Comparison of ENCODE assay signal across 9 cellular contexts in the genomic region with DNA sequence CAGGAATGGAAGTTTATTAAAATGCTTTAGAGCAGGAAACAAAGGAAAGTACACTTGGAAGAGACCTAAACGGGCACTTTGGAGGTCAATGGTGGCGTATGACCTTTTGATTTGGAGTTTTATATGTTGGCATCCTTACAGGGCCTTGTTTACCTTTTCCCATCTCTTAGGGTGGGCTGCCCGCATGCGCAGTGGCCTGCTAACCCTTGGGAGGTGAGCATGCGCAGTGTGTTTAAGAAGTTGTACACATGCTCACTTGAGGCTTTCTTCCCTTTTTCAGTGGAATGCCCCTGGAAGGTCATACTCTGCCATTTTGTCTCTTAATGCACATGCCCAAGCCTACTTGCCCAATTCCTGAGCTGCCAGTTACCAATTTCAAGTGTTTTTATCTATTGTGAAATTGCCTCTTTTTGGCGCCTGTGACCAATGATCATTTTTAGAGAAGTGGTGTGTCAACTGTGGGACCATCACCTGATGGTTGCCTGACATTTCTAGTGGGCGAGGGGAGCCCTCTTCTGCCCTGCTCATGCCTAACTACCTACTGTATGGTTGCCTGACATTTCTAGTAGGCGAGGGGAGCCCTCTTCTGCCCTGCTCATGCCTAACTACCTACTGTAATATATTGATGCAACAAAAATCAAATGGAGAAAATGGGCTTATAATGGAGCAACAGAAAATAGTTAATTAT.
A peak's percentile ranks its signal among the peaks of the same experiment; 100 is the strongest.
DNase-seq lines count a peak whose midpoint lies in the region; ATAC-seq and TF ChIP-seq lines count a peak whose summit lies in the region.
"Had no signal": no experiment of that assay in that cellular context is flagged by ENCODE, and none has a peak within 500 bp of the region (broad histone marks: within the 10 kb centered on the region; RNA-seq: fewer than 3 reads in every experiment).

No MANE protein-coding gene starts in this region.

- H3K4me3 Mint-ChIP-seq in GM23338, result no peak overlapping the region

- H3K27ac ChIP-seq in GM23338 (ENCODE audit: low read depth), result no peak overlapping the region
- peak overlapping the region; percentile 83; the same call in 1 of the 2 replicates for H3K27ac ChIP-seq in SJCRH30
- no peak overlapping the region for H3K27ac ChIP-seq in hepatocyte

- H3K4me3 ChIP-seq in GM23338 (no peak overlapping the region), SJCRH30 (no peak overlapping the region), hepatocyte (no peak overlapping the region)

- DNase-seq in AG08395 (ENCODE audit: low spot score) (peak; percentile 6), GM23338 (ENCODE audit: low spot score) (peak; percentile 44), SJCRH30 (peak; percentile 40 to 60), hepatocyte (ENCODE audit: low spot score) (no peak)

- H3K27me3 Mint-ChIP-seq in GM23338 (ENCODE audit: insufficient read depth, low read depth, poor library complexity), result peaks cover 2% of the 10 kb centered on the region

- H4K20me1 ChIP-seq in GM23338 (replicated peaks; ENCODE audit: insufficient read depth), result no peaks in the 10 kb centered on the region
- H4K20me1 ChIP-seq in hepatocyte (ENCODE audit: insufficient read depth, poor library complexity, severe bottlenecking), result no peaks in the 10 kb centered on the region

- H3F3A ChIP-seq in GM23338 (replicated peaks; ENCODE audit: low read depth), result no peaks in the 10 kb centered on the region

- H3K4me1 ChIP-seq in GM23338 (ENCODE audit: insufficient read depth) (peaks cover 7% of the 10 kb centered on the region; the same call in 1 of the 2 replicates), SJCRH30 (peaks cover 28% of the 10 kb centered on the region), hepatocyte (ENCODE audit: insufficient read depth) (no peaks in the 10 kb centered on the region)

- H3K27me3 ChIP-seq in GM23338 (ENCODE audit: insufficient read depth), result no peaks in the 10 kb centered on the region
- no peaks in the 10 kb centered on the region for H3K27me3 ChIP-seq in SJCRH30
- H3K27me3 ChIP-seq in hepatocyte, result no peaks in the 10 kb centered on the region

- H3K4me2 ChIP-seq in GM23338, result no peak overlapping the region
- H3K4me2 ChIP-seq in hepatocyte, result no peak overlapping the region

- no peak overlapping the region for H3K27ac Mint-ChIP-seq in GM23338

- ATAC-seq in GM23338 (peak; percentile 98), HG03460 (IDR thresholded peaks at IDR 0.05; ENCODE audit: unreplicated experiment) (no peak), esophagus mucosa (no peak), HG02885 (IDR thresholded peaks at IDR 0.05; ENCODE audit: poor library complexity, unreplicated experiment) (no peak), GM18519 (IDR thresholded peaks at IDR 0.05; ENCODE audit: low FRiP score, unreplicated experiment) (no peak)
- ATAC-seq: activated CD4-positive, CD25-positive, alpha-beta regulatory T cell treated with anti-CD3 and anti-CD28 coated beads, Interleukin-2, amount 50 U/mL, for 24 hours had no signal

- no peaks in the 10 kb centered on the region for H3K9me3 Mint-ChIP-seq in GM23338

- TF ChIP-seq CTCF in GM23338 (conservative IDR thresholded peaks at IDR 0.05; ENCODE audit: low read depth in 2 of 2) (peak; percentile 50 to 95), hepatocyte (IDR thresholded peaks at IDR 0.05; ENCODE audit: poor library complexity) (peak; percentile 29)

- peaks cover 16% of the 10 kb centered on the region; the same call in 2 of the 3 replicates for H3K4me1 Mint-ChIP-seq in GM23338

- H3K36me3 ChIP-seq in GM23338 (ENCODE audit: insufficient read depth) (no peaks in the 10 kb centered on the region), SJCRH30 (no peaks in the 10 kb centered on the region), hepatocyte (replicated peaks; ENCODE audit: insufficient read depth, low read depth) (no peaks in the 10 kb centered on the region)

- no peaks in the 10 kb centered on the region for H3K9me2 ChIP-seq in GM23338 (ENCODE audit: insufficient read depth)
- H3K9me2 ChIP-seq in hepatocyte (replicated peaks; ENCODE audit: insufficient read depth), result no peaks in the 10 kb centered on the region

- 95% methylated on average over 8 of the region's 8 CpGs for WGBS in hepatocyte (ENCODE audit: low lambda C conversion rate, missing lambda C conversion rate)

- H2AFZ ChIP-seq in GM23338 (no peak overlapping the region), hepatocyte (no peak overlapping the region)

- no peaks in the 10 kb centered on the region for H3K36me3 Mint-ChIP-seq in GM23338 (ENCODE audit: low read depth)

- H3K79me2 ChIP-seq in GM23338 (replicated peaks; ENCODE audit: insufficient read depth) (no peaks in the 10 kb centered on the region; the same call in 1 of the 2 replicates), hepatocyte (peaks cover 14% of the 10 kb centered on the region)

- H3K9me3 ChIP-seq in SJCRH30 (replicated peaks), result no peaks in the 10 kb centered on the region
- H3K9me3 ChIP-seq in hepatocyte (ENCODE audit: low read depth), result no peaks in the 10 kb centered on the region

TF ChIP-seq in GM23338, 12 proteins besides CTCF, POLR2A, EP300 and RAD21 (continues in another document):
- TF ChIP-seq EZH2 (IDR thresholded peaks at IDR 0.05; ENCODE audit: low read depth, unreplicated experiment) (no peak), EZH2phosphoT487 (IDR thresholded peaks at IDR 0.05; ENCODE audit: unreplicated experiment) (no peak), ZNF331 (CRISPR knock-in tag; IDR thresholded peaks at IDR 0.05; ENCODE audit: low read depth) (no peak), NANOG (IDR thresholded peaks at IDR 0.05; ENCODE audit: borderline replicate concordance) (no peak)
- TF ChIP-seq, protein P1, sequence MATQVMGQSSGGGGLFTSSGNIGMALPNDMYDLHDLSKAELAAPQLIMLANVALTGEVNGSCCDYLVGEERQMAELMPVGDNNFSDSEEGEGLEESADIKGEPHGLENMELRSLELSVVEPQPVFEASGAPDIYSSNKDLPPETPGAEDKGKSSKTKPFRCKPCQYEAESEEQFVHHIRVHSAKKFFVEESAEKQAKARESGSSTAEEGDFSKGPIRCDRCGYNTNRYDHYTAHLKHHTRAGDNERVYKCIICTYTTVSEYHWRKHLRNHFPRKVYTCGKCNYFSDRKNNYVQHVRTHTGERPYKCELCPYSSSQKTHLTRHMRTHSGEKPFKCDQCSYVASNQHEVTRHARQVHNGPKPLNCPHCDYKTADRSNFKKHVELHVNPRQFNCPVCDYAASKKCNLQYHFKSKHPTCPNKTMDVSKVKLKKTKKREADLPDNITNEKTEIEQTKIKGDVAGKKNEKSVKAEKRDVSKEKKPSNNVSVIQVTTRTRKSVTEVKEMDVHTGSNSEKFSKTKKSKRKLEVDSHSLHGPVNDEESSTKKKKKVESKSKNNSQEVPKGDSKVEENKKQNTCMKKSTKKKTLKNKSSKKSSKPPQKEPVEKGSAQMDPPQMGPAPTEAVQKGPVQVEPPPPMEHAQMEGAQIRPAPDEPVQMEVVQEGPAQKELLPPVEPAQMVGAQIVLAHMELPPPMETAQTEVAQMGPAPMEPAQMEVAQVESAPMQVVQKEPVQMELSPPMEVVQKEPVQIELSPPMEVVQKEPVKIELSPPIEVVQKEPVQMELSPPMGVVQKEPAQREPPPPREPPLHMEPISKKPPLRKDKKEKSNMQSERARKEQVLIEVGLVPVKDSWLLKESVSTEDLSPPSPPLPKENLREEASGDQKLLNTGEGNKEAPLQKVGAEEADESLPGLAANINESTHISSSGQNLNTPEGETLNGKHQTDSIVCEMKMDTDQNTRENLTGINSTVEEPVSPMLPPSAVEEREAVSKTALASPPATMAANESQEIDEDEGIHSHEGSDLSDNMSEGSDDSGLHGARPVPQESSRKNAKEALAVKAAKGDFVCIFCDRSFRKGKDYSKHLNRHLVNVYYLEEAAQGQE (IDR thresholded peaks at IDR 0.05; ENCODE audit: unreplicated experiment), result no peak
